ENCODE assay signal across 8 cellular contexts in genomic region chr12:67452119-67452805, GRCh38.
DNase-seq lines count a peak whose midpoint lies in the region; ATAC-seq and FAIRE-seq lines count a peak whose summit lies in the region.

No MANE protein-coding gene starts in this region.

- ATAC-seq in GM18909 (IDR thresholded peaks at IDR 0.05; ENCODE audit: poor library complexity, unreplicated experiment) (peak; percentile 72), HG02973 (IDR thresholded peaks at IDR 0.05; ENCODE audit: unreplicated experiment) (peak; percentile 46)

- peak; percentile 29 for DNase-seq in Ammon's horn (ENCODE audit: low spot score)
- DNase-seq in RPMI8226: peak; percentile 93
- DNase-seq in T1000 (lab: John Stamatoyannopoulos, UW): no peak
- no peak for DNase-seq in urothelium cell line (ENCODE audit: low spot score)
- DNase-seq in dermis blood vessel endothelial cell: no peak
- no peak for DNase-seq in occipital lobe (lab: John Stamatoyannopoulos, UW)

- no peak for FAIRE-seq in urothelium cell line (lab: Jason Lieb, UNC)

Comparison
In these comparisons a context has a peak if more than half of its experiments do, and no peak if none do; other contexts are left out.
1. DNase-seq: peak in Ammon's horn (single experiment) and RPMI8226 (single experiment); none in T1000 (single experiment), urothelium cell line (single experiment), dermis blood vessel endothelial cell (single experiment) and occipital lobe (single experiment).